In the genomic region with DNA sequence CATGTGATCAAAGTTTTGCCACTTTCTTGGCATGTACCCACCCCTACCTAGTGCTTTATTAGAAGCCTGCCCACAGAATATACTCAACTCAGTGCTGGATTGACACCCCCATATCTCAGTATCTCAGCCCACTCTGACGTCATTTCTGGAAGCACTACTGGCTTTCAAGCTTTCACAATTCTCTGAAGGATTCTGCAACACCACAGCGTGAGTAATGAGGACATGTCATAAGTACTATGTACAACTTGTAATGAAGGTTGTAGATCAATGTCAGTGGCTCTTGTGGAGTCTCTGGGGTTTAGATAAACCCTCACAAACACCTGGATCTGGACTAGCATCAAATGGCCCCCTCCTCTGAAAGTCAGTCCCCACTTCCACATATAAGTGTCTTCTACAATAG, we compare ENCODE assay signal across 11 cellular contexts. TPM values are rescaled to one million over a fixed set of nuclear protein-coding genes. Genes with fewer than 3 reads are reported as not detected.
DNase-seq lines count a peak whose midpoint lies in the region; ATAC-seq and TF ChIP-seq lines count a peak whose summit lies in the region.
"Had no signal": no experiment of that assay in that cellular context is flagged by ENCODE, and none has a peak within 500 bp of the region (broad histone marks: within the 10 kb centered on the region; RNA-seq: fewer than 3 reads in every experiment).

No MANE protein-coding gene starts in this region.

- H2AFZ ChIP-seq in DND-41 (ENCODE audit: low read depth, low read length) = no peak overlapping the region

- ATAC-seq in DND-41 (ENCODE audit: insufficient read depth, low read depth) (peak; percentile 35; the same call in 1 of the 3 replicates), mucosa of descending colon (peak; percentile 13), GM21576 (IDR thresholded peaks at IDR 0.05; ENCODE audit: unreplicated experiment) (no peak)
- no peak for ATAC-seq in stimulated activated memory B cell treated with anti-CD40 and anti-IgM and Interleukin-4, amounts not matched to agents 10 μg/mL and 1 μg/mL and 100 μg/mL, for 72 hours

- H3K27me3 ChIP-seq in DND-41 (ENCODE audit: insufficient read depth, low read length, poor library complexity) (no peaks in the 10 kb centered on the region), brain microvascular endothelial cell (replicated peaks) (no peaks in the 10 kb centered on the region)
- H3K27me3 ChIP-seq: SJCRH30 had no signal

- H3K9me3 Mint-ChIP-seq in stimulated activated memory B cell treated with anti-CD40 and anti-IgM and Interleukin-4, amounts not matched to agents 10 μg/mL and 1 μg/mL and 100 μg/mL, for 72 hours = peaks cover 15% of the 10 kb centered on the region

- H3K9ac ChIP-seq in DND-41 (ENCODE audit: low read depth, low read length) = no peak overlapping the region

- H3K27ac ChIP-seq in DND-41 (ENCODE audit: low read length) (no peak overlapping the region), brain microvascular endothelial cell (no peak overlapping the region)
- H3K27ac ChIP-seq: SJCRH30 had no signal

- H3K36me3 ChIP-seq in DND-41 (ENCODE audit: insufficient read depth, low read length) (no peaks in the 10 kb centered on the region), brain microvascular endothelial cell (replicated peaks) (no peaks in the 10 kb centered on the region), mucosa of descending colon (ENCODE audit: low read depth) (no peaks in the 10 kb centered on the region)
- H3K36me3 ChIP-seq: SJCRH30 had no signal

- H3K4me3 ChIP-seq in DND-41 (ENCODE audit: low read depth in 1 of 2, low read length in 2 of 2) (no peak overlapping the region), brain microvascular endothelial cell (ENCODE audit: low read depth, low read length) (no peak overlapping the region), mucosa of descending colon (no peak overlapping the region)
- no peak overlapping the region for H3K4me3 ChIP-seq in Jurkat, Clone E6-1 (ENCODE audit: low read length)
- H3K4me3 ChIP-seq: SJCRH30 had no signal

- H3K4me3 Mint-ChIP-seq in stimulated activated memory B cell treated with anti-CD40 and anti-IgM and Interleukin-4, amounts not matched to agents 10 μg/mL and 1 μg/mL and 100 μg/mL, for 72 hours = no peak overlapping the region

- peaks cover 34% of the 10 kb centered on the region for H3K36me3 Mint-ChIP-seq in stimulated activated memory B cell treated with anti-CD40 and anti-IgM and Interleukin-4, amounts not matched to agents 10 μg/mL and 1 μg/mL and 100 μg/mL, for 72 hours

- no peaks in the 10 kb centered on the region for H3K79me2 ChIP-seq in DND-41 (ENCODE audit: insufficient read depth, low read length)

- H3K27me3 Mint-ChIP-seq in stimulated activated memory B cell treated with anti-CD40 and anti-IgM and Interleukin-4, amounts not matched to agents 10 μg/mL and 1 μg/mL and 100 μg/mL, for 72 hours = peaks cover 44% of the 10 kb centered on the region

- H3K9me3 ChIP-seq in DND-41 (ENCODE audit: insufficient read depth, low read length, severe bottlenecking) (peaks cover 22% of the 10 kb centered on the region), mucosa of descending colon (peaks cover 4% of the 10 kb centered on the region)
- H3K9me3 ChIP-seq: SJCRH30 had no signal

- TF ChIP-seq CTCF in DND-41 (IDR thresholded peaks at IDR 0.05; ENCODE audit: borderline replicate concordance, extremely low read depth, low read length, poor library complexity, severe bottlenecking) (no peak), brain microvascular endothelial cell (IDR thresholded peaks at IDR 0.05; ENCODE audit: low read depth, low read length, missing control alignments) (no peak), mucosa of descending colon (IDR thresholded peaks at IDR 0.05) (no peak)

- H4K20me1 ChIP-seq in DND-41 (ENCODE audit: insufficient read depth, low read length) = no peaks in the 10 kb centered on the region

- in situ Hi-C loops in brain microvascular endothelial cell (cut with HindIII; ENCODE audit: low pct_ligation_motif_present, low sequenced_read_pairs) = no loop called here

- intact Hi-C loops in mucosa of descending colon (cut with DNase I, micrococcal nuclease) = no loop called here

- DNase-seq in DND-41 = no peak
- peak; percentile 6 for DNase-seq in Jurkat, Clone E6-1 (ENCODE audit: low read depth, low spot score)
- peak; percentile 56 for DNase-seq in brain microvascular endothelial cell
- DNase-seq in mucosa of descending colon = no peak
- DNase-seq in DMS 273 (lab: John Stamatoyannopoulos, UW; ENCODE audit: unreplicated experiment) = no peak
- no peak for DNase-seq in SW480 (ENCODE audit: low spot score)
- DNase-seq: activated CD4-positive, alpha-beta T cell treated with anti-CD3 and anti-CD28 coated beads, Interleukin-2, amount 50 U/mL, for 1 hour; NCI-H2171 treated with DMSO at 0.1 percent for 48 hours; SJCRH30 had no signal

- H3K4me1 ChIP-seq in DND-41 (ENCODE audit: insufficient read depth, low read length) = no peaks in the 10 kb centered on the region
- no peaks in the 10 kb centered on the region for H3K4me1 ChIP-seq in mucosa of descending colon (ENCODE audit: low read depth)
- H3K4me1 ChIP-seq: SJCRH30 had no signal

- no peak overlapping the region for H3K4me2 ChIP-seq in DND-41 (ENCODE audit: insufficient read depth, low read length)

- no peak overlapping the region for H3K27ac Mint-ChIP-seq in stimulated activated memory B cell treated with anti-CD40 and anti-IgM and Interleukin-4, amounts not matched to agents 10 μg/mL and 1 μg/mL and 100 μg/mL, for 72 hours

- H3K4me1 Mint-ChIP-seq in stimulated activated memory B cell treated with anti-CD40 and anti-IgM and Interleukin-4, amounts not matched to agents 10 μg/mL and 1 μg/mL and 100 μg/mL, for 72 hours = no peaks in the 10 kb centered on the region

RNA-seq across cellular contexts. Expression of a gene that starts 57.2 kb away (rescaled TPM):
- polyA plus RNA-seq in Jurkat, Clone E6-1 (2012; ENCODE audit: insufficient read depth, insufficient read length) = 1.2 TPM
- total RNA-seq in mucosa of descending colon = 1 to 10 TPM in 1 of 3 donors, under 1 TPM in 2; 0.82 to 2.1 (median 0.89) TPM

Comparison
In these comparisons a context has a peak if more than half of its experiments do, and no peak if none do; other contexts are left out.
1. ATAC-seq: peak in DND-41 (single experiment) and mucosa of descending colon (single experiment); none in GM21576 (single experiment) and stimulated activated memory B cell treated with anti-CD40 and anti-IgM and Interleukin-4, amounts not matched to agents 10 μg/mL and 1 μg/mL and 100 μg/mL, for 72 hours (single experiment).
2. DNase-seq: peak in Jurkat, Clone E6-1 (single experiment) and brain microvascular endothelial cell (single experiment); none in DND-41 (single experiment), mucosa of descending colon (0 of 3), DMS 273 (single experiment) and SW480 (single experiment).